Comparison of ENCODE assay signal across 1 cellular context in the genomic region with DNA sequence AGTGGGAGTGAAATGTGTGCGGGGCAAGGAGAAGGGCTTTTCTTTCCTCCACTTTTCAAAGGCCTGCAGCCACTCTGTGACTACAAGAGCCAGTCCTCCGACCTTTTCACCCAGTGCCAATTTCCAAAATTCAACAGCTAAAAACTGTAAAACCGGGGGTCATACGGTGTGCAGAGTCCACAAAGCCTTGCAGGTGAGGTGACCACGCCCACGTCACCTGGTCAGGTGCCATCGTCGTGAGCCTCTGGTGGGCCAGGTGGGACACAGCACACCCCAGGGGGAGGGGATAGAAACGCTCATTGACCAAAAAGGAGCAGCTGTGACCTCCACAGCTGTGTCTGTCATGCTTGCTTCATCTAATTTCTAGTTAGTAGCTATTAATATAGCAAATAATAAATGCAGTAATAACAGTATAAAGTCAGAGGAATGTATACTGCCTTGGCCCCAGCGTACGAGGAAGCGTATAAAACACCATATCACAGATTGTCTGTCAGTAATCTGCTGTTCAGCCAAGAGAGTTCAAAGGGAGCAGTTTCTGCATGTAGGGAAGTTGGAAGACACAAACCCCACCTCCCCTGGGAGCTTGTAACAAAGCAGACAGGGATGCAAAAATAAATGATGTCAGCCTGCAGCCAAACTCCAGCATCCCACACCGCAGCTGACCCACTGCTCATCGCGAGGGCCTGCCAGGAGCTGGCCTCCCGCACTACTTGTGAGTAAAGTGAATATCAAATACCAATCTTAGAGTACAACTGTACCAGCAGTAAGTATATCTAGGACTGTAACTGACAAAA.
TF ChIP-seq lines count a peak whose summit lies in the region.

No MANE protein-coding gene starts in this region.

TF ChIP-seq in GM12878, 131 proteins besides CTCF, POLR2A, EP300 and RAD21 (continued from another document):
- TF ChIP-seq ZBTB40 (IDR thresholded peaks at IDR 0.05; ENCODE audit: borderline replicate concordance) (no peak), ZNF592 (IDR thresholded peaks at IDR 0.05) (no peak), RFX5 (IDR thresholded peaks at IDR 0.05; ENCODE audit: low read depth, low read length) (no peak), RUNX3 (IDR thresholded peaks at IDR 0.05; ENCODE audit: low read length) (no peak), TCF3 (IDR thresholded peaks at IDR 0.05; ENCODE audit: borderline replicate concordance, insufficient read depth, low read depth, low read length) (no peak), TAF1 (IDR thresholded peaks at IDR 0.05; ENCODE audit: borderline replicate concordance, low read depth, low read length) (no peak), CHD2 (IDR thresholded peaks at IDR 0.05; ENCODE audit: borderline replicate concordance, low read depth, low read length) (no peak), KLF5 (IDR thresholded peaks at IDR 0.05; ENCODE audit: partially characterized antibody) (no peak), EGR1 (IDR thresholded peaks at IDR 0.05; ENCODE audit: borderline replicate concordance in 1 of 2, low read depth in 2 of 2, low read length in 2 of 2) (no peak)
TF ChIP-seq in GM12878: peak in this region for 0.
